ENCODE assay signal across 8 cellular contexts in genomic region chr3:140863481-140864084, GRCh38.
A peak's percentile ranks its signal among the peaks of the same experiment; 100 is the strongest.
DNase-seq lines count a peak whose midpoint lies in the region; ATAC-seq and TF ChIP-seq lines count a peak whose summit lies in the region.

No MANE protein-coding gene starts in this region.

- H3K4me3 ChIP-seq in GM06990 (replicated peaks; ENCODE audit: low read depth, low read length): no peak overlapping the region
- no peak overlapping the region for H3K4me3 ChIP-seq in PC-3 (ENCODE audit: low read length)
- no peak overlapping the region for H3K4me3 ChIP-seq in adipocyte (ENCODE audit: low read length)

- H3K27me3 ChIP-seq in GM06990 (replicated peaks; ENCODE audit: control insufficient read depth, insufficient read depth, low read length) (no peaks in the 10 kb centered on the region), PC-3 (ENCODE audit: low read length) (no peaks in the 10 kb centered on the region), adipocyte (replicated peaks; ENCODE audit: control insufficient read depth, insufficient read depth, low read length) (no peaks in the 10 kb centered on the region)

- H3K79me2 ChIP-seq in PC-3 (ENCODE audit: low read length): no peaks in the 10 kb centered on the region

- CTCF ChIA-PET in PC-3 (lab: Charles Lee): interaction anchor here (0.7 kb wide), 1 partner anchor 1343 kb away, joined by 4 read pairs; no protein-coding TSS in a partner anchor

- H3K4me2 ChIP-seq in PC-3 (ENCODE audit: low read length): no peak overlapping the region

- H3K27ac ChIP-seq in 22Rv1: no peak overlapping the region
- no peak overlapping the region for H3K27ac ChIP-seq in PC-3 (ENCODE audit: low read length)

- no peaks in the 10 kb centered on the region for H3K4me1 ChIP-seq in PC-3 (ENCODE audit: insufficient read depth, low read length)
- no peaks in the 10 kb centered on the region for H3K4me1 ChIP-seq in adipocyte (ENCODE audit: control insufficient read depth, insufficient read depth, low read length)

- H3K9me2 ChIP-seq in PC-3 (replicated peaks; ENCODE audit: low read length): no peaks in the 10 kb centered on the region

- intact Hi-C loops in PC-3 (cut with micrococcal nuclease): loop anchor here (10.0 kb wide), 2 partner anchors 1299 to 1439 kb away; no protein-coding TSS in a partner anchor

- BruUV-seq in PC-3 (replicated peaks; lab: Mats Ljungman, UMichigan): no TSS peak

- H3K9me3 ChIP-seq in PC-3 (ENCODE audit: low read length): no peaks in the 10 kb centered on the region
- peaks cover 9% of the 10 kb centered on the region for H3K9me3 ChIP-seq in adipocyte (ENCODE audit: control insufficient read depth, low read length)

- peak; percentile 31; the same call in 1 of the 2 replicates for ATAC-seq in PC-3
- ATAC-seq in GM18498 (IDR thresholded peaks at IDR 0.05; ENCODE audit: unreplicated experiment): no peak

- H3K36me3 ChIP-seq in GM06990 (ENCODE audit: control insufficient read depth, insufficient read depth, low read length) (no peaks in the 10 kb centered on the region), PC-3 (ENCODE audit: low read depth, low read length) (no peaks in the 10 kb centered on the region), adipocyte (ENCODE audit: control insufficient read depth, insufficient read depth, low read length, severe bottlenecking) (no peaks in the 10 kb centered on the region)

- TF ChIP-seq CTCF in 22Rv1 (IDR thresholded peaks at IDR 0.05): peak; percentile 74
- TF ChIP-seq CTCF in GM06990 (IDR thresholded peaks at IDR 0.05; ENCODE audit: insufficient read depth, low read length, poor library complexity, severe bottlenecking): peak; percentile 38
- TF ChIP-seq CTCF in PC-3 (conservative IDR thresholded peaks at IDR 0.05; ENCODE audit: low read depth, low read length): peak; percentile 57

- H3K9ac ChIP-seq in PC-3 (ENCODE audit: low read length) (no peak overlapping the region), adipocyte (ENCODE audit: low read length) (no peak overlapping the region)

- H3F3A ChIP-seq in PC-3 (ENCODE audit: low read length, unreplicated experiment): no peaks in the 10 kb centered on the region

- DNase-seq in GM06990 (ENCODE audit: extremely low read depth, insufficient read length) (peak; percentile 38), KG1 (lab: John Stamatoyannopoulos, UW) (peak; percentile 34), PC-3 (peak; percentile 68), adipocyte (ENCODE audit: low read depth) (peak; percentile 84), hippocampal formation (lab: John Stamatoyannopoulos, UW) (peak; percentile 7 to 42)
- peak; percentile 58 for DNase-seq in stimulated activated CD4-positive, alpha-beta T cell treated with anti-CD3 and anti-CD28 coated beads, Interleukin-15, amount 100 ng/mL, for 24 hours

- H4K20me1 ChIP-seq in PC-3 (ENCODE audit: low read length): no peaks in the 10 kb centered on the region

- H2AFZ ChIP-seq in PC-3 (ENCODE audit: low read length): peak overlapping the region; percentile 57

- POLR2A ChIA-PET in PC-3 (lab: Charles Lee; ENCODE audit: unreplicated experiment): no interaction called here

Comparison
In these comparisons a context has a peak if more than half of its experiments do, and no peak if none do; other contexts are left out.
1. DNase-seq: peak in every context shown above with its lines; median percentile 84 in adipocyte; 68 in PC-3; 58 in stimulated activated CD4-positive, alpha-beta T cell treated with anti-CD3 and anti-CD28 coated beads, Interleukin-15, amount 100 ng/mL, for 24 hours; 38 in GM06990; 34 in KG1; 24 in hippocampal formation.